In genomic region chr11:268716-269145, GRCh38 we compare ENCODE assay signal across 8 cellular contexts. TPM values are rescaled to one million over a fixed set of nuclear protein-coding genes. Genes with fewer than 3 reads are reported as not detected.
DNase-seq lines count a peak whose midpoint lies in the region; ATAC-seq and TF ChIP-seq lines count a peak whose summit lies in the region.
"Not testable (repeated sequence)": the region's sequence is repeated elsewhere in the genome, so short reads cannot be mapped to it uniquely, and the experiment has no call there.
"Had no signal": no experiment of that assay in that cellular context is flagged by ENCODE, and none has a peak within 500 bp of the region (broad histone marks: within the 10 kb centered on the region; RNA-seq: fewer than 3 reads in every experiment).

No MANE protein-coding gene starts in this region.

- peak overlapping the region; percentile 89 for H3K4me3 Mint-ChIP-seq in activated T-helper 2 cell treated with anti-CD3 and anti-CD28 coated beads, Interferon-gamma antibody, Interleukin-2, Interleukin-4, amounts not matched to agents 10 μg/mL and 5 μg/mL and 100 μg/mL, durations not matched to agents 14 hours and 24 hours and 36 hours (ENCODE audit: low read depth)

- H3K36me3 Mint-ChIP-seq in activated T-helper 2 cell treated with anti-CD3 and anti-CD28 coated beads, Interferon-gamma antibody, Interleukin-2, Interleukin-4, amounts not matched to agents 10 μg/mL and 5 μg/mL and 100 μg/mL, durations not matched to agents 14 hours and 24 hours and 36 hours (ENCODE audit: low read depth) = not testable (repeated sequence)

- DNase-seq in activated T-helper 2 cell treated with anti-CD3 and anti-CD28 coated beads, Interferon-gamma antibody, Interleukin-2, Interleukin-4, amounts not matched to agents 10 μg/mL and 5 μg/mL and 100 μg/mL, durations not matched to agents 14 hours and 24 hours and 36 hours (ENCODE audit: low spot score) = peak; percentile 63
- DNase-seq in globus pallidus (ENCODE audit: low spot score) = peak; percentile 39

- H3K27ac ChIP-seq in neutrophil = peak overlapping the region; percentile 100

- not testable (repeated sequence) for TF ChIP-seq CTCF in GM12875 (IDR thresholded peaks at IDR 0.05; ENCODE audit: borderline replicate concordance, insufficient read depth, low read depth, low read length)
- peak; percentile 66 for TF ChIP-seq CTCF in neutrophil (IDR thresholded peaks at IDR 0.05)

- not testable (repeated sequence) for H3K9me3 Mint-ChIP-seq in activated T-helper 2 cell treated with anti-CD3 and anti-CD28 coated beads, Interferon-gamma antibody, Interleukin-2, Interleukin-4, amounts not matched to agents 10 μg/mL and 5 μg/mL and 100 μg/mL, durations not matched to agents 14 hours and 24 hours and 36 hours

- peaks cover 34% of the 10 kb centered on the region for H3K4me1 Mint-ChIP-seq in activated T-helper 2 cell treated with anti-CD3 and anti-CD28 coated beads, Interferon-gamma antibody, Interleukin-2, Interleukin-4, amounts not matched to agents 10 μg/mL and 5 μg/mL and 100 μg/mL, durations not matched to agents 14 hours and 24 hours and 36 hours (ENCODE audit: low read depth)

- H3K36me3 ChIP-seq in neutrophil = not testable (repeated sequence)

- intact Hi-C loops in activated T-helper 2 cell treated with anti-CD3 and anti-CD28 coated beads, Interferon-gamma antibody, Interleukin-2, Interleukin-4, amounts not matched to agents 10 μg/mL and 5 μg/mL and 100 μg/mL, durations not matched to agents 14 hours and 24 hours and 36 hours (cut with micrococcal nuclease) = loop anchor here (1.0 to 5.0 kb wide), 4 partner anchors 32 to 89 kb away; partner anchors contain the start of genes PSMD13 and SIRT3

- not testable (repeated sequence) for H3K27me3 ChIP-seq in neutrophil

- H3K27me3 Mint-ChIP-seq in activated T-helper 2 cell treated with anti-CD3 and anti-CD28 coated beads, Interferon-gamma antibody, Interleukin-2, Interleukin-4, amounts not matched to agents 10 μg/mL and 5 μg/mL and 100 μg/mL, durations not matched to agents 14 hours and 24 hours and 36 hours (ENCODE audit: low read depth) = not testable (repeated sequence)

- ATAC-seq in GM21786 (IDR thresholded peaks at IDR 0.05; ENCODE audit: unreplicated experiment) (peak; percentile 51), HG03520 (IDR thresholded peaks at IDR 0.05; ENCODE audit: unreplicated experiment) (peak; percentile 35)

- H3K4me3 ChIP-seq in GM12875 (ENCODE audit: low read depth, low read length) = peak overlapping the region; percentile 30
- peak overlapping the region; percentile 79 to 99 for H3K4me3 ChIP-seq in neutrophil (ENCODE audit: low read depth in 1 of 2, low read length in 1 of 2)

- peaks cover 35 to 38% of the 10 kb centered on the region in 2 experiments for H3K4me1 ChIP-seq in neutrophil (ENCODE audit: control insufficient read depth in 1 of 2, insufficient read depth in 1 of 2, low read depth in 1 of 2, low read length in 1 of 2)

- peak overlapping the region; percentile 97 for H3K27ac Mint-ChIP-seq in activated T-helper 2 cell treated with anti-CD3 and anti-CD28 coated beads, Interferon-gamma antibody, Interleukin-2, Interleukin-4, amounts not matched to agents 10 μg/mL and 5 μg/mL and 100 μg/mL, durations not matched to agents 14 hours and 24 hours and 36 hours

- H3K9me3 ChIP-seq in neutrophil = not testable (repeated sequence)

TF ChIP-seq in PFSK-1, 5 proteins besides CTCF, POLR2A, EP300 and RAD21:
- TF ChIP-seq FOXP2 (optimal IDR thresholded peaks at IDR 0.05; ENCODE audit: borderline replicate concordance, extremely low read depth, extremely low read length, insufficient read depth) = peak; percentile 96

RNA-seq across cellular contexts. Expression of gene NLRP6, which starts 9.5 kb away (rescaled TPM):
- not detected for polyA plus RNA-seq in PFSK-1 (2012; ENCODE audit: insufficient read length, low read depth)
- 0.97 and 1.1 TPM in 2 replicates for total RNA-seq in activated T-helper 2 cell treated with anti-CD3 and anti-CD28 coated beads, Interferon-gamma antibody, Interleukin-2, Interleukin-4, amounts not matched to agents 10 μg/mL and 5 μg/mL and 100 μg/mL, durations not matched to agents 14 hours and 24 hours and 36 hours

RNA-seq across cellular contexts. Expression of gene PGGHG, which starts 20.2 kb away (rescaled TPM):
- 57.8 TPM for polyA plus RNA-seq in PFSK-1 (2012; ENCODE audit: insufficient read length, low read depth)
- 62.0 and 62.8 TPM in 2 replicates for total RNA-seq in activated T-helper 2 cell treated with anti-CD3 and anti-CD28 coated beads, Interferon-gamma antibody, Interleukin-2, Interleukin-4, amounts not matched to agents 10 μg/mL and 5 μg/mL and 100 μg/mL, durations not matched to agents 14 hours and 24 hours and 36 hours

RNA-seq across cellular contexts. Expression of gene IFITM5, which starts 30.6 kb away (rescaled TPM):
- not detected for polyA plus RNA-seq in PFSK-1 (2012; ENCODE audit: insufficient read length, low read depth)
- total RNA-seq in activated T-helper 2 cell treated with anti-CD3 and anti-CD28 coated beads, Interferon-gamma antibody, Interleukin-2, Interleukin-4, amounts not matched to agents 10 μg/mL and 5 μg/mL and 100 μg/mL, durations not matched to agents 14 hours and 24 hours and 36 hours = not detected in 2 replicates
- total RNA-seq: ureter had no signal

RNA-seq across cellular contexts. Expression of gene PSMD13, which starts 32.0 kb away (rescaled TPM):
- polyA plus RNA-seq in PFSK-1 (2012; ENCODE audit: insufficient read length, low read depth) = 198 TPM
- 255 and 258 TPM in 2 replicates for total RNA-seq in activated T-helper 2 cell treated with anti-CD3 and anti-CD28 coated beads, Interferon-gamma antibody, Interleukin-2, Interleukin-4, amounts not matched to agents 10 μg/mL and 5 μg/mL and 100 μg/mL, durations not matched to agents 14 hours and 24 hours and 36 hours

RNA-seq across cellular contexts. Expression of gene SIRT3, which starts 32.6 kb away (rescaled TPM):
- polyA plus RNA-seq in PFSK-1 (2012; ENCODE audit: insufficient read length, low read depth) = 33.8 TPM
- total RNA-seq in activated T-helper 2 cell treated with anti-CD3 and anti-CD28 coated beads, Interferon-gamma antibody, Interleukin-2, Interleukin-4, amounts not matched to agents 10 μg/mL and 5 μg/mL and 100 μg/mL, durations not matched to agents 14 hours and 24 hours and 36 hours = 17.0 and 17.3 TPM in 2 replicates

Comparison
In these comparisons a context has a peak if more than half of its experiments do, and no peak if none do; other contexts are left out.
1. Peak in every context shown above with its lines: DNase-seq, ATAC-seq, H3K4me3 ChIP-seq and H3K27ac ChIP-seq.